In the genomic region with DNA sequence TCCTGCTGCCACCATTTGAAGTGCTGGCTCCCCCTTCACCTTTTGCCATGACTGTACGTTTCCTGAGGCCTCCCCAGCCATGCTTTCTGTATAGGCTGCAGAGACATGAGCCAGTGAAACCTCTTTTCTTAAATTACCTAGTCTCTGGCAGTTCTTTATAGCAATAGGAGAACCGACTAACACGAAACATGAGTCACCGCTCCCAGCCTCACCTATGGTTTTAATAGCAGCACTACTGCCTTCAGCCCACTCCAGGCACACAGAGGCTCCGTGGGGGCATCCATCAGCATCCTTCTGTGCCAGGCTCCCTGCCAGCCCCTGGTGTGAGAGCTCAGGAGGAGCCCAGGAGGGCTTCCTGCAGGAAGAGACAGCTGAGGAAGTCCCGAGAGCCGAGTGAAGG, we compare ENCODE assay signal across 1 cellular context.
TF ChIP-seq lines count a peak whose summit lies in the region.

No MANE protein-coding gene starts in this region.

TF ChIP-seq in HepG2, 621 proteins besides CTCF, POLR2A, EP300 and RAD21:
- no peak for TF ChIP-seq CREB1 (IDR thresholded peaks at IDR 0.05)
- no peak for TF ChIP-seq CREB1 (CRISPR knock-in tag; IDR thresholded peaks at IDR 0.05)
- TF ChIP-seq ZNF670 (CRISPR knock-in tag; IDR thresholded peaks at IDR 0.05; ENCODE audit: borderline replicate concordance), result no peak
- no peak for TF ChIP-seq ZNF274 (CRISPR knock-in tag; IDR thresholded peaks at IDR 0.05)
- TF ChIP-seq ELF1 (CRISPR knock-in tag; IDR thresholded peaks at IDR 0.05), result no peak
- no peak for TF ChIP-seq MTERF4 (CRISPR knock-in tag; IDR thresholded peaks at IDR 0.05)
- no peak for TF ChIP-seq KLF16 (CRISPR knock-in tag; IDR thresholded peaks at IDR 0.05)
